ENCODE assay signal across 26 cellular contexts in genomic region chr9:116151199-116151598, GRCh38. TPM values are rescaled to one million over a fixed set of nuclear protein-coding genes. Genes with fewer than 3 reads are reported as not detected.
"Had no signal": no experiment of that assay in that cellular context is flagged by ENCODE, and none has a peak within 500 bp of the region (broad histone marks: within the 10 kb centered on the region; RNA-seq: fewer than 3 reads in every experiment).

No MANE protein-coding gene starts in this region.

- H3K36me3 Mint-ChIP-seq: activated CD8-positive, alpha-beta memory T cell treated with anti-CD3 and anti-CD28 coated beads, Interleukin-2, amount 10 ng/mL, durations not matched to agents 7 days and 5 days; activated naive CD8-positive, alpha-beta T cell treated with anti-CD3 and anti-CD28 coated beads, Interleukin-2, amount 10 ng/mL, durations not matched to agents 7 days and 5 days had no signal

- H3K4me3 Mint-ChIP-seq: activated CD4-positive, alpha-beta memory T cell treated with anti-CD3 and anti-CD28 coated beads, Interleukin-2, amount 10 ng/mL, durations not matched to agents 7 days and 5 days; activated CD8-positive, alpha-beta memory T cell treated with anti-CD3 and anti-CD28 coated beads, Interleukin-2, amount 10 ng/mL, durations not matched to agents 7 days and 5 days; activated naive CD8-positive, alpha-beta T cell treated with anti-CD3 and anti-CD28 coated beads, Interleukin-2, amount 10 ng/mL, durations not matched to agents 7 days and 5 days; activated T-helper 17 cell treated with anti-CD3 and anti-CD28 coated beads, Interleukin-2, amount 50 U/mL, for 72 hours; naive B cell; neural crest cell; stimulated activated naive CD8-positive, alpha-beta T cell treated with anti-CD3 and anti-CD28 coated beads, Interleukin-15, amount 100 ng/mL, for 72 hours had no signal

- H3K4me1 Mint-ChIP-seq: activated CD4-positive, alpha-beta memory T cell treated with anti-CD3 and anti-CD28 coated beads, Interleukin-2, amount 10 ng/mL, durations not matched to agents 7 days and 5 days; activated T-helper 17 cell treated with anti-CD3 and anti-CD28 coated beads, Interleukin-2, amount 50 U/mL, for 72 hours had no signal

- H3K4me3 ChIP-seq: body of pancreas, colonic mucosa, heart right ventricle, ovary, psoas muscle, skin epidermis, suprapubic skin, transverse colon had no signal

- H3K27ac ChIP-seq: body of pancreas, colonic mucosa, ovary, psoas muscle, suprapubic skin, transverse colon had no signal

- H3K9me3 ChIP-seq: body of pancreas, colonic mucosa, heart right ventricle, ovary, psoas muscle, suprapubic skin, transverse colon had no signal

- H3K4me1 ChIP-seq: colonic mucosa had no signal

- H3K27ac Mint-ChIP-seq: activated CD4-positive, alpha-beta memory T cell treated with anti-CD3 and anti-CD28 coated beads, Interleukin-2, amount 10 ng/mL, durations not matched to agents 7 days and 5 days; activated CD8-positive, alpha-beta memory T cell treated with anti-CD3 and anti-CD28 coated beads, Interleukin-2, amount 10 ng/mL, durations not matched to agents 7 days and 5 days; activated naive CD8-positive, alpha-beta T cell treated with anti-CD3 and anti-CD28 coated beads, Interleukin-2, amount 10 ng/mL, durations not matched to agents 7 days and 5 days; activated T-helper 17 cell treated with anti-CD3 and anti-CD28 coated beads, Interleukin-2, amount 50 U/mL, for 72 hours; naive B cell; stimulated activated naive CD8-positive, alpha-beta T cell treated with anti-CD3 and anti-CD28 coated beads, Interleukin-15, amount 100 ng/mL, for 72 hours had no signal

- DNase-seq: activated CD4-positive, alpha-beta memory T cell treated with anti-CD3 and anti-CD28 coated beads, Interleukin-2, amount 10 ng/mL, durations not matched to agents 7 days and 5 days; activated CD4-positive, alpha-beta T cell treated with anti-CD3 and anti-CD28 coated beads for 48 hours; activated CD4-positive, CD25-positive, alpha-beta regulatory T cell; activated CD8-positive, alpha-beta memory T cell treated with anti-CD3 and anti-CD28 coated beads, Interleukin-2, amount 10 ng/mL, durations not matched to agents 7 days and 5 days; activated naive CD4-positive, alpha-beta T cell treated with Interleukin-2 at 50 U/mL for 16 hours; activated naive CD8-positive, alpha-beta T cell treated with anti-CD3 and anti-CD28 coated beads, Interleukin-2, amount 10 ng/mL, durations not matched to agents 7 days and 5 days; amygdala; body of pancreas; caudate nucleus; colonic mucosa; erythroblast; heart right ventricle; left ventricle myocardium superior; naive B cell; ovary; psoas muscle; right cardiac atrium; stimulated activated CD4-positive, alpha-beta T cell treated with anti-CD3 and anti-CD28 coated beads, Interleukin-15, amount 100 ng/mL, for 24 hours; stimulated activated CD4-positive, alpha-beta T cell treated with anti-CD3 and anti-CD28 coated beads, Interleukin-2, amount 100 ng/mL, for 48 hours; stimulated activated naive CD8-positive, alpha-beta T cell treated with anti-CD3 and anti-CD28 coated beads, Interleukin-15, amount 100 ng/mL, for 72 hours; T1000; transverse colon had no signal

- H3K9me3 Mint-ChIP-seq: activated CD4-positive, alpha-beta memory T cell treated with anti-CD3 and anti-CD28 coated beads, Interleukin-2, amount 10 ng/mL, durations not matched to agents 7 days and 5 days; activated naive CD8-positive, alpha-beta T cell treated with anti-CD3 and anti-CD28 coated beads, Interleukin-2, amount 10 ng/mL, durations not matched to agents 7 days and 5 days; activated T-helper 17 cell treated with anti-CD3 and anti-CD28 coated beads, Interleukin-2, amount 50 U/mL, for 72 hours; neural crest cell; stimulated activated naive CD8-positive, alpha-beta T cell treated with anti-CD3 and anti-CD28 coated beads, Interleukin-15, amount 100 ng/mL, for 72 hours had no signal

- H3K36me3 ChIP-seq: colonic mucosa, heart right ventricle, ovary, suprapubic skin, transverse colon had no signal

- H3K27me3 ChIP-seq: ovary had no signal

RNA-seq across cellular contexts. Expression of gene PAPPA, which starts 2.4 kb away (rescaled TPM):
- total RNA-seq: activated CD4-positive, alpha-beta memory T cell treated with anti-CD3 and anti-CD28 coated beads, Interleukin-2, amount 10 ng/mL, durations not matched to agents 7 days and 5 days; activated CD8-positive, alpha-beta memory T cell treated with anti-CD3 and anti-CD28 coated beads, Interleukin-2, amount 10 ng/mL, durations not matched to agents 7 days and 5 days; activated naive CD8-positive, alpha-beta T cell treated with anti-CD3 and anti-CD28 coated beads, Interleukin-2, amount 10 ng/mL, durations not matched to agents 7 days and 5 days had no signal
